14 cellular contexts compared by ENCODE assay signal in genomic region chr14:59281613-59282012, GRCh38.
A peak's percentile ranks its signal among the peaks of the same experiment; 100 is the strongest.
DNase-seq lines count a peak whose midpoint lies in the region; ATAC-seq and TF ChIP-seq lines count a peak whose summit lies in the region.
"Had no signal": no experiment of that assay in that cellular context is flagged by ENCODE, and none has a peak within 500 bp of the region (broad histone marks: within the 10 kb centered on the region; RNA-seq: fewer than 3 reads in every experiment).

No MANE protein-coding gene starts in this region.

- no peak overlapping the region for H3K27ac Mint-ChIP-seq in WTC11
- H3K27ac Mint-ChIP-seq: activated T-helper 17 cell treated with anti-CD3 and anti-CD28 coated beads, Interleukin-2, amount 50 U/mL, for 72 hours; T-helper 1 cell treated with Interleukin-12 subunit alpha and Interleukin-12 subunit beta and Interleukin-4 antibody, amounts not matched to agents 30 μg/mL and 1 μg/mL, for 36 hours had no signal

- no peak for ATAC-seq in WTC11
- ATAC-seq: activated T-helper 17 cell treated with anti-CD3 and anti-CD28 coated beads, Interleukin-2, amount 50 U/mL, for 72 hours; upper lobe of right lung had no signal

- DNase-seq in AG10803 (ENCODE audit: low read depth) (peak; percentile 87), LHCN-M2 (ENCODE audit: low read depth) (peak; percentile 65), choroid plexus epithelial cell (ENCODE audit: low read depth) (peak; percentile 70), kidney glomerular epithelial cell (lab: John Stamatoyannopoulos, UW) (peak; percentile 45), NCI-H187 treated with DMSO at 0.1 percent for 48 hours (lab: John Stamatoyannopoulos, UW) (no peak), WTC11 (ENCODE audit: low spot score) (no peak), NK-92 (lab: John Stamatoyannopoulos, UW; ENCODE audit: unreplicated experiment) (no peak), RPMI8226 (no peak)
- DNase-seq: activated CD4-positive, alpha-beta T cell treated with anti-CD3 and anti-CD28 coated beads, Interleukin-2, amount 50 U/mL, for 4 hours; DMS153; Karpas-422; upper lobe of right lung had no signal

- peaks cover 38% of the 10 kb centered on the region for H3K36me3 Mint-ChIP-seq in WTC11

- TF ChIP-seq CTCF in AG10803 (conservative IDR thresholded peaks at IDR 0.05; ENCODE audit: low read length): no peak
- TF ChIP-seq CTCF in choroid plexus epithelial cell (conservative IDR thresholded peaks at IDR 0.05; ENCODE audit: low read depth, low read length): no peak
- no peak for TF ChIP-seq CTCF in WTC11 (IDR thresholded peaks at IDR 0.05)

- H3K9me3 Mint-ChIP-seq in WTC11: peaks cover 42% of the 10 kb centered on the region

- H3K27me3 Mint-ChIP-seq in WTC11 (ENCODE audit: low read depth): no peaks in the 10 kb centered on the region; the same call in 1 of the 2 replicates
- H3K27me3 Mint-ChIP-seq: activated T-helper 17 cell treated with anti-CD3 and anti-CD28 coated beads, Interleukin-2, amount 50 U/mL, for 72 hours had no signal

- POLR2A ChIA-PET in WTC11 (lab: Charles Lee): no interaction called here

- peaks cover 22% of the 10 kb centered on the region for H3K4me1 Mint-ChIP-seq in WTC11
- H3K4me1 Mint-ChIP-seq: activated T-helper 17 cell treated with anti-CD3 and anti-CD28 coated beads, Interleukin-2, amount 50 U/mL, for 72 hours had no signal

- H3K4me3 ChIP-seq in AG10803 (ENCODE audit: low read length): no peak overlapping the region
- H3K4me3 ChIP-seq in choroid plexus epithelial cell (ENCODE audit: low read depth, low read length): no peak overlapping the region
- H3K4me3 ChIP-seq: upper lobe of right lung had no signal

- no peak overlapping the region for H3K4me3 Mint-ChIP-seq in WTC11
- H3K4me3 Mint-ChIP-seq: activated T-helper 17 cell treated with anti-CD3 and anti-CD28 coated beads, Interleukin-2, amount 50 U/mL, for 72 hours; T-helper 1 cell treated with Interleukin-12 subunit alpha and Interleukin-12 subunit beta and Interleukin-4 antibody, amounts not matched to agents 30 μg/mL and 1 μg/mL, for 36 hours had no signal

- CTCF ChIA-PET in WTC11 (lab: Charles Lee): no interaction called here

TF ChIP-seq in WTC11, 78 proteins besides CTCF, POLR2A, EP300 and RAD21:
- TF ChIP-seq NFE2L1 (CRISPR knock-in tag; IDR thresholded peaks at IDR 0.05): no peak
- no peak for TF ChIP-seq ZBTB21 (CRISPR knock-in tag; IDR thresholded peaks at IDR 0.05; ENCODE audit: borderline replicate concordance)
- TF ChIP-seq TCF7 (CRISPR knock-in tag; IDR thresholded peaks at IDR 0.05; ENCODE audit: low read depth): no peak

Comparison
In these comparisons a context has a peak if more than half of its experiments do, and no peak if none do; other contexts are left out.
1. DNase-seq: peak in AG10803 (single experiment), LHCN-M2 (single experiment), choroid plexus epithelial cell (single experiment) and kidney glomerular epithelial cell (single experiment); none in NCI-H187 treated with DMSO at 0.1 percent for 48 hours (single experiment), WTC11 (single experiment), NK-92 (single experiment) and RPMI8226 (single experiment).